Comparison of ENCODE assay signal across 15 cellular contexts in genomic region chr11:119889728-119890280, GRCh38.
"Had no signal": no experiment of that assay in that cellular context is flagged by ENCODE, and none has a peak within 500 bp of the region (broad histone marks: within the 10 kb centered on the region; RNA-seq: fewer than 3 reads in every experiment).

No MANE protein-coding gene starts in this region.

- H3K27ac Mint-ChIP-seq: dendritic cell treated with granulocyte-macrophage colony-stimulating factor and Interleukin-4, amounts not matched to agents 40 ng/mL and 50 ng/mL, for 4 days; naive thymus-derived CD4-positive, alpha-beta T cell; stimulated activated effector memory CD8-positive, alpha-beta T cell treated with anti-CD3 and anti-CD28 coated beads, Interleukin-12 subunit alpha, Interleukin-12 subunit beta, amount 100 ng/mL, for 72 hours had no signal

- H3K27ac ChIP-seq: foreskin keratinocyte, testis, tibial nerve had no signal

- H3K27me3 ChIP-seq: testis had no signal

- H3K4me3 Mint-ChIP-seq: dendritic cell treated with granulocyte-macrophage colony-stimulating factor and Interleukin-4, amounts not matched to agents 40 ng/mL and 50 ng/mL, for 4 days; naive thymus-derived CD4-positive, alpha-beta T cell; stimulated activated effector memory CD8-positive, alpha-beta T cell treated with anti-CD3 and anti-CD28 coated beads, Interleukin-12 subunit alpha, Interleukin-12 subunit beta, amount 100 ng/mL, for 72 hours had no signal

- H3K4me1 Mint-ChIP-seq: stimulated activated effector memory CD8-positive, alpha-beta T cell treated with anti-CD3 and anti-CD28 coated beads, Interleukin-12 subunit alpha, Interleukin-12 subunit beta, amount 100 ng/mL, for 72 hours had no signal

- H3K9me3 ChIP-seq: heart left ventricle, testis, tibial nerve had no signal

- DNase-seq: erythroblast; foreskin keratinocyte; heart left ventricle; hippocampal formation; kidney glomerular epithelial cell; mammary epithelial cell; naive thymus-derived CD4-positive, alpha-beta T cell; right cardiac atrium; small intestine; stimulated activated CD4-positive, alpha-beta T cell treated with anti-CD3 and anti-CD28 coated beads, Interleukin-2, amount 100 ng/mL, for 48 hours; stimulated activated naive CD8-positive, alpha-beta T cell treated with anti-CD3 and anti-CD28 coated beads, Interleukin-15, Interleukin-2, amounts not matched to agents 100 U/mL and 50 U/mL, for 24 hours; testis had no signal

- H3K4me3 ChIP-seq: heart left ventricle, testis, tibial nerve had no signal

- H3K9me3 Mint-ChIP-seq: dendritic cell treated with granulocyte-macrophage colony-stimulating factor and Interleukin-4, amounts not matched to agents 40 ng/mL and 50 ng/mL, for 4 days; naive thymus-derived CD4-positive, alpha-beta T cell; stimulated activated effector memory CD8-positive, alpha-beta T cell treated with anti-CD3 and anti-CD28 coated beads, Interleukin-12 subunit alpha, Interleukin-12 subunit beta, amount 100 ng/mL, for 72 hours had no signal

- H3K4me1 ChIP-seq: foreskin keratinocyte, testis, tibial nerve had no signal

- H3K36me3 Mint-ChIP-seq: naive thymus-derived CD4-positive, alpha-beta T cell; stimulated activated effector memory CD8-positive, alpha-beta T cell treated with anti-CD3 and anti-CD28 coated beads, Interleukin-12 subunit alpha, Interleukin-12 subunit beta, amount 100 ng/mL, for 72 hours had no signal

- H3K36me3 ChIP-seq: heart left ventricle, tibial nerve had no signal
